22 cellular contexts compared by ENCODE assay signal in genomic region chr7:14570750-14571607, GRCh38.
"Had no signal": no experiment of that assay in that cellular context is flagged by ENCODE, and none has a peak within 500 bp of the region (broad histone marks: within the 10 kb centered on the region; RNA-seq: fewer than 3 reads in every experiment).

No MANE protein-coding gene starts in this region.

- H2AFZ ChIP-seq: hepatocyte had no signal

- FAIRE-seq: endothelial cell of umbilical vein had no signal

- H3K4me1 ChIP-seq: esophagus muscularis mucosa, foreskin keratinocyte, gastroesophageal sphincter, heart left ventricle, prostate gland, right atrium auricular region, sigmoid colon, spleen, tibial nerve, vagina had no signal

- H3K79me2 ChIP-seq: hepatocyte had no signal

- H3K4me2 ChIP-seq: hepatocyte had no signal

- ATAC-seq: foreskin keratinocyte; gastroesophageal sphincter; heart left ventricle; left cardiac atrium; left ventricle myocardium superior; naive thymus-derived CD4-positive, alpha-beta T cell; stimulated activated naive B cell treated with anti-CD40 and anti-IgM and Interleukin-4, amounts not matched to agents 10 μg/mL and 1 μg/mL and 100 μg/mL, for 72 hours had no signal

- DNase-seq: dermis blood vessel endothelial cell; effector memory CD4-positive, alpha-beta T cell; foreskin keratinocyte; heart left ventricle; left cardiac atrium; left ventricle myocardium superior; naive thymus-derived CD4-positive, alpha-beta T cell; nucleus accumbens; sigmoid colon; spleen; stimulated activated naive B cell treated with anti-CD40 and anti-IgM and Interleukin-4, amounts not matched to agents 10 μg/mL and 1 μg/mL and 100 μg/mL, for 72 hours had no signal

- H3K9me3 ChIP-seq: esophagus muscularis mucosa, gastroesophageal sphincter, heart left ventricle, prostate gland, right atrium auricular region, sigmoid colon, spleen, thoracic aorta, tibial nerve, vagina had no signal

- H3K27ac ChIP-seq: coronary artery, esophagus muscularis mucosa, foreskin keratinocyte, gastroesophageal sphincter, heart left ventricle, hepatocyte, prostate gland, right atrium auricular region, sigmoid colon, spleen, thoracic aorta, tibial nerve, vagina had no signal

- H3K4me3 ChIP-seq: coronary artery, esophagus muscularis mucosa, gastroesophageal sphincter, heart left ventricle, hepatocyte, lung, prostate gland, right atrium auricular region, sigmoid colon, spleen, thoracic aorta, tibial nerve, vagina had no signal

- H3K27me3 ChIP-seq: esophagus muscularis mucosa, foreskin keratinocyte, gastroesophageal sphincter, heart left ventricle, hepatocyte, right atrium auricular region, sigmoid colon, spleen, tibial nerve, vagina had no signal

- H3K36me3 ChIP-seq: heart left ventricle, prostate gland, right atrium auricular region, sigmoid colon, spleen, thoracic aorta, tibial nerve, vagina had no signal
